34 cellular contexts compared by ENCODE assay signal in genomic region chr16:87687571-87687910, GRCh38.
"Had no signal": no experiment of that assay in that cellular context is flagged by ENCODE, and none has a peak within 500 bp of the region (broad histone marks: within the 10 kb centered on the region; RNA-seq: fewer than 3 reads in every experiment).

No MANE protein-coding gene starts in this region.

- H3K27me3 ChIP-seq: adrenal gland, body of pancreas had no signal

- H3K9me3 Mint-ChIP-seq: activated B cell treated with CpG ODN at 0.5 μM for 24 hours; activated CD4-positive, alpha-beta memory T cell treated with anti-CD3 and anti-CD28 coated beads for 36 hours; activated CD4-positive, alpha-beta T cell treated with anti-CD3 and anti-CD28 coated beads, Interleukin-2, amount 10 ng/mL, durations not matched to agents 24 days and 14 days; activated CD8-positive, alpha-beta T cell treated with anti-CD3 and anti-CD28 coated beads for 36 hours; activated naive CD4-positive, alpha-beta T cell treated with anti-CD3 and anti-CD28 coated beads for 36 hours; activated naive CD4-positive, alpha-beta T cell treated with anti-CD3 and anti-CD28 coated beads, Interleukin-2, amount 50 U/mL, for 72 hours; activated naive CD8-positive, alpha-beta T cell treated with anti-CD3 and anti-CD28 coated beads for 36 hours; activated T-cell treated with anti-CD3 and anti-CD28 coated beads, Interleukin-2, amount 50 U/mL, for 4 hours; activated T-cell treated with anti-CD3 and anti-CD28 coated beads, Interleukin-2, amount 50 U/mL, for 72 hours; activated T-helper 1 cell treated with anti-CD3 and anti-CD28 coated beads, Interleukin-12 subunit alpha, Interleukin-12 subunit beta, Interleukin-2, Interleukin-4 antibody, amounts not matched to agents 30 ng/mL and 10 ng/mL and 1 ng/mL, durations not matched to agents 14 hours and 24 hours and 36 hours; activated T-helper 17 cell treated with anti-CD3 and anti-CD28 coated beads, Interleukin-2, amount 50 U/mL, for 72 hours; T-helper 1 cell treated with Interleukin-12 subunit alpha and Interleukin-12 subunit beta and Interleukin-4 antibody, amounts not matched to agents 30 μg/mL and 1 μg/mL, for 36 hours; T-helper 2 cell treated with Interferon-gamma antibody and Interleukin-4, amounts not matched to agents 5 μg/mL and 100 μg/mL, for 36 hours had no signal

- H3K36me3 ChIP-seq: adrenal gland, brain microvascular endothelial cell, breast epithelium had no signal

- H3K27me3 Mint-ChIP-seq: activated CD4-positive, alpha-beta T cell treated with anti-CD3 and anti-CD28 coated beads, Interleukin-2, amount 10 ng/mL, durations not matched to agents 24 days and 14 days; activated CD8-positive, alpha-beta T cell treated with anti-CD3 and anti-CD28 coated beads for 36 hours; activated naive CD8-positive, alpha-beta T cell treated with anti-CD3 and anti-CD28 coated beads for 36 hours; activated T-helper 17 cell treated with anti-CD3 and anti-CD28 coated beads, Interleukin-2, amount 50 U/mL, for 72 hours had no signal

- DNase-seq: activated B cell treated with CpG ODN at 0.5 μM for 24 hours; activated CD4-positive, alpha-beta memory T cell treated with anti-CD3 and anti-CD28 coated beads for 36 hours; activated CD4-positive, alpha-beta T cell treated with anti-CD3 and anti-CD28 coated beads for 4 hours; activated CD4-positive, alpha-beta T cell treated with anti-CD3 and anti-CD28 coated beads, Interleukin-2, amount 10 ng/mL, durations not matched to agents 24 days and 14 days; activated CD4-positive, alpha-beta T cell treated with anti-CD3 and anti-CD28 coated beads, Interleukin-2, amount 50 U/mL, for 1 hour; activated CD4-positive, alpha-beta T cell treated with anti-CD3 and anti-CD28 coated beads, Interleukin-2, amount 50 U/mL, for 4 hours; activated CD4-positive, CD25-positive, alpha-beta regulatory T cell treated with anti-CD3 and anti-CD28 coated beads, Interleukin-2, amount 50 U/mL, for 72 hours; activated CD8-positive, alpha-beta memory T cell treated with anti-CD3 and anti-CD28 coated beads, Interleukin-2, amount 50 U/mL, for 4 hours; activated CD8-positive, alpha-beta T cell treated with anti-CD3 and anti-CD28 coated beads for 36 hours; activated effector memory CD4-positive, alpha-beta T cell treated with anti-CD3 and anti-CD28 coated beads, Interleukin-2, amount 50 U/mL, for 16 hours; activated gamma-delta T cell treated with Interleukin-2 at 50 U/mL for 16 hours; activated naive CD4-positive, alpha-beta T cell; activated naive CD4-positive, alpha-beta T cell treated with anti-CD3 and anti-CD28 coated beads for 36 hours; activated naive CD4-positive, alpha-beta T cell treated with anti-CD3 and anti-CD28 coated beads, Interleukin-2, amount 50 U/mL, for 16 hours; activated naive CD8-positive, alpha-beta T cell treated with anti-CD3 and anti-CD28 coated beads for 36 hours; activated T-cell treated with anti-CD3 and anti-CD28 coated beads for 4 hours; activated T-cell treated with anti-CD3 and anti-CD28 coated beads, Interleukin-2, amount 50 U/mL, for 1 hour; activated T-cell treated with anti-CD3 and anti-CD28 coated beads, Interleukin-2, amount 50 U/mL, for 4 hours; activated T-cell treated with anti-CD3 and anti-CD28 coated beads, Interleukin-2, amount 50 U/mL, for 72 hours; amniotic stem cell; aorta; body of pancreas; brain microvascular endothelial cell; central memory CD4-positive, alpha-beta T cell; T-helper 1 cell; T-helper 9 cell had no signal

- H3K4me1 ChIP-seq: adrenal gland, body of pancreas, breast epithelium had no signal

- H3K4me1 Mint-ChIP-seq: activated B cell treated with CpG ODN at 0.5 μM for 24 hours; activated CD4-positive, alpha-beta T cell treated with anti-CD3 and anti-CD28 coated beads, Interleukin-2, amount 10 ng/mL, durations not matched to agents 24 days and 14 days; activated T-helper 17 cell treated with anti-CD3 and anti-CD28 coated beads, Interleukin-2, amount 50 U/mL, for 72 hours had no signal

- ATAC-seq: activated naive CD4-positive, alpha-beta T cell treated with anti-CD3 and anti-CD28 coated beads, Interleukin-2, amount 50 U/mL, for 72 hours; activated T-cell treated with anti-CD3 and anti-CD28 coated beads, Interleukin-2, amount 50 U/mL, for 4 hours; activated T-cell treated with anti-CD3 and anti-CD28 coated beads, Interleukin-2, amount 50 U/mL, for 72 hours; activated T-helper 17 cell treated with anti-CD3 and anti-CD28 coated beads, Interleukin-2, amount 50 U/mL, for 72 hours; body of pancreas had no signal

- H3K27ac ChIP-seq: adrenal gland, body of pancreas, brain microvascular endothelial cell, breast epithelium, VCaP had no signal

- H3K9me3 ChIP-seq: adrenal gland, body of pancreas, breast epithelium had no signal

- H3K4me3 ChIP-seq: adrenal gland, body of pancreas, breast epithelium had no signal

- H3K4me3 Mint-ChIP-seq: activated B cell treated with CpG ODN at 0.5 μM for 24 hours; activated CD4-positive, alpha-beta memory T cell treated with anti-CD3 and anti-CD28 coated beads for 36 hours; activated CD4-positive, alpha-beta T cell treated with anti-CD3 and anti-CD28 coated beads, Interleukin-2, amount 10 ng/mL, durations not matched to agents 24 days and 14 days; activated CD8-positive, alpha-beta T cell treated with anti-CD3 and anti-CD28 coated beads for 36 hours; activated naive CD4-positive, alpha-beta T cell treated with anti-CD3 and anti-CD28 coated beads for 36 hours; activated naive CD8-positive, alpha-beta T cell treated with anti-CD3 and anti-CD28 coated beads for 36 hours; activated T-cell treated with anti-CD3 and anti-CD28 coated beads, Interleukin-2, amount 50 U/mL, for 4 hours; activated T-cell treated with anti-CD3 and anti-CD28 coated beads, Interleukin-2, amount 50 U/mL, for 72 hours; activated T-helper 1 cell treated with anti-CD3 and anti-CD28 coated beads, Interleukin-12 subunit alpha, Interleukin-12 subunit beta, Interleukin-2, Interleukin-4 antibody, amounts not matched to agents 30 ng/mL and 10 ng/mL and 1 ng/mL, durations not matched to agents 14 hours and 24 hours and 36 hours; activated T-helper 17 cell treated with anti-CD3 and anti-CD28 coated beads, Interleukin-2, amount 50 U/mL, for 72 hours; T-helper 1 cell treated with Interleukin-12 subunit alpha and Interleukin-12 subunit beta and Interleukin-4 antibody, amounts not matched to agents 30 μg/mL and 1 μg/mL, for 36 hours; T-helper 2 cell treated with Interferon-gamma antibody and Interleukin-4, amounts not matched to agents 5 μg/mL and 100 μg/mL, for 36 hours had no signal

- H3K36me3 Mint-ChIP-seq: activated CD4-positive, alpha-beta memory T cell treated with anti-CD3 and anti-CD28 coated beads for 36 hours; activated naive CD4-positive, alpha-beta T cell treated with anti-CD3 and anti-CD28 coated beads, Interleukin-2, amount 50 U/mL, for 72 hours; activated naive CD8-positive, alpha-beta T cell treated with anti-CD3 and anti-CD28 coated beads for 36 hours had no signal

- H3K27ac Mint-ChIP-seq: activated B cell treated with CpG ODN at 0.5 μM for 24 hours; activated CD4-positive, alpha-beta memory T cell treated with anti-CD3 and anti-CD28 coated beads for 36 hours; activated CD4-positive, alpha-beta T cell treated with anti-CD3 and anti-CD28 coated beads, Interleukin-2, amount 10 ng/mL, durations not matched to agents 24 days and 14 days; activated CD8-positive, alpha-beta T cell treated with anti-CD3 and anti-CD28 coated beads for 36 hours; activated naive CD4-positive, alpha-beta T cell treated with anti-CD3 and anti-CD28 coated beads for 36 hours; activated naive CD8-positive, alpha-beta T cell treated with anti-CD3 and anti-CD28 coated beads for 36 hours; activated T-cell treated with anti-CD3 and anti-CD28 coated beads, Interleukin-2, amount 50 U/mL, for 72 hours; activated T-helper 1 cell treated with anti-CD3 and anti-CD28 coated beads, Interleukin-12 subunit alpha, Interleukin-12 subunit beta, Interleukin-2, Interleukin-4 antibody, amounts not matched to agents 30 ng/mL and 10 ng/mL and 1 ng/mL, durations not matched to agents 14 hours and 24 hours and 36 hours; activated T-helper 17 cell treated with anti-CD3 and anti-CD28 coated beads, Interleukin-2, amount 50 U/mL, for 72 hours; T-helper 1 cell treated with Interleukin-12 subunit alpha and Interleukin-12 subunit beta and Interleukin-4 antibody, amounts not matched to agents 30 μg/mL and 1 μg/mL, for 36 hours; T-helper 2 cell treated with Interferon-gamma antibody and Interleukin-4, amounts not matched to agents 5 μg/mL and 100 μg/mL, for 36 hours had no signal
